In the genomic region with DNA sequence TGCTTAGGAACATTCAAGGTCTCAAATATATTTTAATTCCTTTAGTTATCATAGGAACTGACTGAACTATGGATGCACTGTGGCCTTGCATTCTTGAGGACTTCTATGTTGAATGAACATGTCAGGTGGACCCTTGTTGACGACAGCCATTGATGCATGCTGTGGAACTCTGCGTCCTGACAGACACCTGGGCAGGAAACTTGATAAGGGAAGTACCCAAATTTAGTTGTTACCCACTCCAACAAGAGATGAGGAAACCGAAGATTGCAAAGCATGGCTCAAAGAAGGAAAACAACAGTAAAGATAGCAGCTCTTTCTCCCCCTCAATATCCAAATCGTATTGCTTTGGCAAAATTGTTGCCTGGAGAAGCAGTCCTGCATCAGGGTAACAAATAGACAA, we compare ENCODE assay signal across 15 cellular contexts.
A peak's percentile ranks its signal among the peaks of the same experiment; 100 is the strongest.
DNase-seq lines count a peak whose midpoint lies in the region; ATAC-seq and TF ChIP-seq lines count a peak whose summit lies in the region.
"Had no signal": no experiment of that assay in that cellular context is flagged by ENCODE, and none has a peak within 500 bp of the region (broad histone marks: within the 10 kb centered on the region; RNA-seq: fewer than 3 reads in every experiment).

No MANE protein-coding gene starts in this region.

- intact Hi-C loops in sciatic nerve (cut with DNase I) = no loop called here

- no peak overlapping the region for H3K4me3 Mint-ChIP-seq in stimulated activated naive B cell treated with anti-CD40 and anti-IgM and Interleukin-4, amounts not matched to agents 10 μg/mL and 1 μg/mL and 100 μg/mL, for 72 hours
- H3K4me3 Mint-ChIP-seq in neural progenitor cell = no peak overlapping the region
- H3K4me3 Mint-ChIP-seq: CD4-positive, alpha-beta memory T cell had no signal

- H3K9ac ChIP-seq in BLaER1 treated with 17β-estradiol and CSF1 and Interleukin-3, amounts not matched to agents 10 nM and 100 nM = peak overlapping the region in 1 of 11 experiments; percentile 23; a peak in 2 of 22 replicates
- H3K9ac ChIP-seq in OCI-LY1 (ENCODE audit: low read length) (peak overlapping the region; percentile 61; the same call in 1 of the 2 replicates), neural progenitor cell (no peak overlapping the region)

- no peak for TF ChIP-seq CTCF in OCI-LY1 (IDR thresholded peaks at IDR 0.05; ENCODE audit: low read length)
- TF ChIP-seq CTCF in Peyer's patch (IDR thresholded peaks at IDR 0.05) = no peak
- no peak for TF ChIP-seq CTCF in neural progenitor cell (IDR thresholded peaks at IDR 0.05)

- peaks cover 5 to 7% of the 10 kb centered on the region in 2 donors for H3K36me3 Mint-ChIP-seq in stimulated activated naive B cell treated with anti-CD40 and anti-IgM and Interleukin-4, amounts not matched to agents 10 μg/mL and 1 μg/mL and 100 μg/mL, for 72 hours
- H3K36me3 Mint-ChIP-seq in neural progenitor cell = no peaks in the 10 kb centered on the region
- H3K36me3 Mint-ChIP-seq: CD4-positive, alpha-beta memory T cell had no signal

- H3K9me3 Mint-ChIP-seq in stimulated activated naive B cell treated with anti-CD40 and anti-IgM and Interleukin-4, amounts not matched to agents 10 μg/mL and 1 μg/mL and 100 μg/mL, for 72 hours = peaks cover 5 to 8% of the 10 kb centered on the region in 2 donors
- H3K9me3 Mint-ChIP-seq in neural progenitor cell = no peaks in the 10 kb centered on the region

- H3K36me3 ChIP-seq in BLaER1 treated with 17β-estradiol and CSF1 and Interleukin-3, amounts not matched to agents 10 nM and 100 nM = no peaks in the 10 kb centered on the region
- no peaks in the 10 kb centered on the region for H3K36me3 ChIP-seq in OCI-LY1 (ENCODE audit: insufficient read depth, low read length)
- H3K36me3 ChIP-seq in Peyer's patch = no peaks in the 10 kb centered on the region
- H3K36me3 ChIP-seq in neural progenitor cell = no peaks in the 10 kb centered on the region

- no peak for TF ChIP-seq POLR2A in Peyer's patch (IDR thresholded peaks at IDR 0.05)

- H3K4me1 Mint-ChIP-seq in stimulated activated naive B cell treated with anti-CD40 and anti-IgM and Interleukin-4, amounts not matched to agents 10 μg/mL and 1 μg/mL and 100 μg/mL, for 72 hours = peaks cover 8 to 23% of the 10 kb centered on the region in 2 donors
- H3K4me1 Mint-ChIP-seq in neural progenitor cell = no peaks in the 10 kb centered on the region
- H3K4me1 Mint-ChIP-seq: CD4-positive, alpha-beta memory T cell had no signal

- H3K4me3 ChIP-seq in BLaER1 treated with 17β-estradiol and CSF1 and Interleukin-3, amounts not matched to agents 10 nM and 100 nM = peak overlapping the region in 1 of 10 experiments; percentile 6; a peak in 2 of 20 replicates
- H3K4me3 ChIP-seq in OCI-LY1 (ENCODE audit: low read depth, low read length, poor library complexity, severe bottlenecking) (peak overlapping the region; percentile 42), Peyer's patch (no peak overlapping the region), neural progenitor cell (no peak overlapping the region)

- H3K27me3 ChIP-seq in BLaER1 treated with 17β-estradiol and CSF1 and Interleukin-3, amounts not matched to agents 10 nM and 100 nM = no peaks in the 10 kb centered on the region
- H3K27me3 ChIP-seq in OCI-LY1 (ENCODE audit: insufficient read depth, low read length) = no peaks in the 10 kb centered on the region
- H3K27me3 ChIP-seq in Peyer's patch = no peaks in the 10 kb centered on the region
- H3K27me3 ChIP-seq in neural progenitor cell = no peaks in the 10 kb centered on the region

- peak; percentile 34 to 39 for ATAC-seq in stimulated activated naive B cell treated with anti-CD40 and anti-IgM and Interleukin-4, amounts not matched to agents 10 μg/mL and 1 μg/mL and 100 μg/mL, for 72 hours (replicated peaks)
- no peak for ATAC-seq in sciatic nerve
- ATAC-seq: HCT116 had no signal

- H3K27ac ChIP-seq in BLaER1 treated with 17β-estradiol and CSF1 and Interleukin-3, amounts not matched to agents 10 nM and 100 nM = peak overlapping the region in 8 of 11 experiments; percentile 1 to 79 (median 56); a peak in 14 of 22 replicates
- peak overlapping the region; percentile 96 for H3K27ac ChIP-seq in OCI-LY1 (ENCODE audit: low read depth, low read length, poor library complexity, severe bottlenecking)
- no peak overlapping the region for H3K27ac ChIP-seq in Peyer's patch
- no peak overlapping the region for H3K27ac ChIP-seq in neural progenitor cell

- H3K9me2 ChIP-seq in OCI-LY1 (ENCODE audit: low read depth, low read length) = no peaks in the 10 kb centered on the region

- H3K79me2 ChIP-seq in OCI-LY1 (ENCODE audit: insufficient read depth, low read length) (no peaks in the 10 kb centered on the region), neural progenitor cell (ENCODE audit: low read depth) (no peaks in the 10 kb centered on the region)

- no peaks in the 10 kb centered on the region for H3K27me3 Mint-ChIP-seq in stimulated activated naive B cell treated with anti-CD40 and anti-IgM and Interleukin-4, amounts not matched to agents 10 μg/mL and 1 μg/mL and 100 μg/mL, for 72 hours
- no peaks in the 10 kb centered on the region for H3K27me3 Mint-ChIP-seq in neural progenitor cell (ENCODE audit: insufficient read depth, low read depth)
- H3K27me3 Mint-ChIP-seq: CD4-positive, alpha-beta memory T cell had no signal

- DNase-seq in Peyer's patch = peak in 2 of 3 donors; percentile 17 to 50
- no peak for DNase-seq in stimulated activated naive B cell treated with anti-CD40 and anti-IgM and Interleukin-4, amounts not matched to agents 10 μg/mL and 1 μg/mL and 100 μg/mL, for 72 hours
- DNase-seq in NCI-H2029 treated with DMSO at 0.1 percent for 48 hours (lab: John Stamatoyannopoulos, UW) = no peak
- no peak for DNase-seq in neural progenitor cell (ENCODE audit: low spot score)
- DNase-seq in sciatic nerve (ENCODE audit: low spot score) = no peak
- DNase-seq in activated gamma-delta T cell (lab: John Stamatoyannopoulos, UW) = no peak
- DNase-seq: Calu3; CD4-positive, alpha-beta memory T cell; COR-L47; DMS53; DMS79 treated with DMSO at 0.1 percent for 48 hours; H7 had no signal

- H3K4me1 ChIP-seq in BLaER1 treated with 17β-estradiol and CSF1 and Interleukin-3, amounts not matched to agents 10 nM and 100 nM = peaks cover 4 to 29% (median 18%) of the 10 kb centered on the region in 10 experiments; a peak in 19 of 20 replicates
- H3K4me1 ChIP-seq in OCI-LY1 (ENCODE audit: insufficient read depth, low read length, severe bottlenecking) (peaks cover 64% of the 10 kb centered on the region), Peyer's patch (no peaks in the 10 kb centered on the region), neural progenitor cell (no peaks in the 10 kb centered on the region)

- H4K20me1 ChIP-seq in BLaER1 treated with 17β-estradiol and CSF1 and Interleukin-3, amounts not matched to agents 10 nM and 100 nM = no peaks in the 10 kb centered on the region
- H4K20me1 ChIP-seq in OCI-LY1 (ENCODE audit: insufficient read depth, low read length) (no peaks in the 10 kb centered on the region), neural progenitor cell (ENCODE audit: low read depth) (no peaks in the 10 kb centered on the region)

- H3K27ac Mint-ChIP-seq in stimulated activated naive B cell treated with anti-CD40 and anti-IgM and Interleukin-4, amounts not matched to agents 10 μg/mL and 1 μg/mL and 100 μg/mL, for 72 hours = no peak overlapping the region
- no peak overlapping the region for H3K27ac Mint-ChIP-seq in neural progenitor cell
- H3K27ac Mint-ChIP-seq: CD4-positive, alpha-beta memory T cell had no signal

- H2AFZ ChIP-seq in OCI-LY1 (ENCODE audit: low read length) = no peak overlapping the region
- no peak overlapping the region for H2AFZ ChIP-seq in neural progenitor cell (replicated peaks)

- peaks cover 4 to 27% (median 14%) of the 10 kb centered on the region in 11 experiments; a peak in 19 of 22 replicates for H3K9me3 ChIP-seq in BLaER1 treated with 17β-estradiol and CSF1 and Interleukin-3, amounts not matched to agents 10 nM and 100 nM (replicated peaks in 1 of 11)
- H3K9me3 ChIP-seq in OCI-LY1 (ENCODE audit: low read length) = no peaks in the 10 kb centered on the region
- H3K9me3 ChIP-seq in Peyer's patch = no peaks in the 10 kb centered on the region
- no peaks in the 10 kb centered on the region for H3K9me3 ChIP-seq in neural progenitor cell (ENCODE audit: low read depth)

- no peaks in the 10 kb centered on the region for H3F3A ChIP-seq in OCI-LY1 (ENCODE audit: insufficient read depth, low read length)
- H3F3A ChIP-seq in neural progenitor cell (ENCODE audit: low read depth) = no peaks in the 10 kb centered on the region

- peak overlapping the region; percentile 45 to 80 (median 60); a peak in 20 of 22 replicates for H3K4me2 ChIP-seq in BLaER1 treated with 17β-estradiol and CSF1 and Interleukin-3, amounts not matched to agents 10 nM and 100 nM
- H3K4me2 ChIP-seq in OCI-LY1 (ENCODE audit: low read length) (peak overlapping the region; percentile 58), neural progenitor cell (no peak overlapping the region)

Comparison
In these comparisons a context has a peak if more than half of its experiments do, and no peak if none do; other contexts are left out.
1. H3K27ac ChIP-seq: peak in BLaER1 treated with 17β-estradiol and CSF1 and Interleukin-3, amounts not matched to agents 10 nM and 100 nM (8 of 11) and OCI-LY1 (single experiment); none in Peyer's patch (0 of 4) and neural progenitor cell (single experiment).
2. DNase-seq: peak in Peyer's patch (2 of 3); none in stimulated activated naive B cell treated with anti-CD40 and anti-IgM and Interleukin-4, amounts not matched to agents 10 μg/mL and 1 μg/mL and 100 μg/mL, for 72 hours (single experiment), NCI-H2029 treated with DMSO at 0.1 percent for 48 hours (single experiment), neural progenitor cell (single experiment), sciatic nerve (single experiment) and activated gamma-delta T cell (single experiment).